Comparison of ENCODE assay signal across 13 cellular contexts in genomic region chr10:48031390-48031789, GRCh38. TPM values are rescaled to one million over a fixed set of nuclear protein-coding genes. Genes with fewer than 3 reads are reported as not detected.
DNase-seq lines count a peak whose midpoint lies in the region; ATAC-seq, FAIRE-seq and TF ChIP-seq lines count a peak whose summit lies in the region.
"Not testable (repeated sequence)": the region's sequence is repeated elsewhere in the genome, so short reads cannot be mapped to it uniquely, and the experiment has no call there.
"Had no signal": no experiment of that assay in that cellular context is flagged by ENCODE, and none has a peak within 500 bp of the region (broad histone marks: within the 10 kb centered on the region; RNA-seq: fewer than 3 reads in every experiment).

No MANE protein-coding gene starts in this region.

- H2AK5ac ChIP-seq in H9 (ENCODE audit: insufficient read length, low read length) = not testable (repeated sequence)

- H3K4me3 Mint-ChIP-seq in H9 = not testable (repeated sequence)

- intact Hi-C loops in Right ventricle myocardium superior (cut with DNase I); kidney (cut with DNase I); posterior vena cava (cut with DNase I): not testable (repeated sequence)

- WGBS in H9 (ENCODE audit: extremely low coverage, insufficient read length, low lambda C conversion rate) = no CpG with 5 or more reads among the region's 19 CpGs

- not testable (repeated sequence) for H4K8ac ChIP-seq in H9 (replicated peaks; ENCODE audit: insufficient read length, low read depth, low read length)

- H3K27ac Mint-ChIP-seq in H9 = not testable (repeated sequence)

- not testable (repeated sequence) for H3K27me3 ChIP-seq in H9 (ENCODE audit: insufficient read depth, low read length); RWPE2 (ENCODE audit: insufficient read depth, poor library complexity, severe bottlenecking)

- not testable (repeated sequence) for H3K79me2 ChIP-seq in H9 (ENCODE audit: insufficient read depth, low read length)

- not testable (repeated sequence) for H2BK12ac ChIP-seq in H9 (ENCODE audit: insufficient read length, low read depth, low read length)

- not testable (repeated sequence) for H2BK120ac ChIP-seq in H9 (ENCODE audit: low read depth, low read length, poor library complexity, severe bottlenecking)

- H3K14ac ChIP-seq in H9 (ENCODE audit: insufficient read depth, low read length) = not testable (repeated sequence)

- H3K9me3 Mint-ChIP-seq in H9 = not testable (repeated sequence)

- H3K4me1 ChIP-seq in H9 (ENCODE audit: insufficient read depth, low read length); RWPE2 (ENCODE audit: insufficient read depth, poor library complexity, severe bottlenecking); kidney (ENCODE audit: control insufficient read depth in 1 of 2, insufficient read depth in 1 of 2, low read depth in 1 of 2, low read length in 2 of 2): not testable (repeated sequence)

- H2BK5ac ChIP-seq in H9 (ENCODE audit: insufficient read length, low read length) = not testable (repeated sequence)

- not testable (repeated sequence) for H2BK20ac ChIP-seq in H9 (ENCODE audit: low read depth, low read length, poor library complexity, severe bottlenecking)

- not testable (repeated sequence) for H3K27me3 Mint-ChIP-seq in H9 (ENCODE audit: low read depth)

- not testable (repeated sequence) for H3K9ac ChIP-seq in H9 (ENCODE audit: extremely low read depth, insufficient read length, low read length); kidney (ENCODE audit: low read length in 2 of 2)

- H3K56ac ChIP-seq in H9 (ENCODE audit: insufficient read length, low read depth, low read length) = not testable (repeated sequence)

- H3K27ac ChIP-seq in H9 (ENCODE audit: insufficient read length, low read depth, low read length); RWPE2 (ENCODE audit: poor library complexity, severe bottlenecking); kidney (ENCODE audit: low read depth in 2 of 2, low read length in 2 of 2): not testable (repeated sequence)

- TF ChIP-seq CTCF in H9 (conservative IDR thresholded peaks at IDR 0.05); RWPE2 (IDR thresholded peaks at IDR 0.05; ENCODE audit: poor library complexity, severe bottlenecking); kidney (IDR thresholded peaks at IDR 0.05; ENCODE audit: borderline replicate concordance, extremely low read depth, insufficient read depth): not testable (repeated sequence)

- not testable (repeated sequence) for H3K4me2 ChIP-seq in H9 (ENCODE audit: insufficient read depth, insufficient read length, low read length)

- H3K23ac ChIP-seq in H9 (ENCODE audit: insufficient read length, low read depth, low read length) = not testable (repeated sequence)

- H3K4me1 Mint-ChIP-seq in H9 = not testable (repeated sequence)

- not testable (repeated sequence) for H2BK15ac ChIP-seq in H9 (ENCODE audit: low read depth, low read length)

- H3K18ac ChIP-seq in H9 (ENCODE audit: insufficient read length, low read depth, low read length) = not testable (repeated sequence)

- not testable (repeated sequence) for H4K91ac ChIP-seq in H9 (ENCODE audit: insufficient read length, low read depth, low read length)

- ATAC-seq in RWPE2 (ENCODE audit: low read depth); Right ventricle myocardium superior (ENCODE audit: poor library complexity): not testable (repeated sequence)

- H3K23me2 ChIP-seq in H9 (ENCODE audit: insufficient read length, low read depth, low read length, poor library complexity, severe bottlenecking) = not testable (repeated sequence)

- not testable (repeated sequence) for H3K4ac ChIP-seq in H9 (ENCODE audit: low read depth, low read length)

- H2AFZ ChIP-seq in H9 (ENCODE audit: low read length) = not testable (repeated sequence)

- H3K9me3 ChIP-seq in H9 (ENCODE audit: control insufficient read depth, low read depth, low read length); RWPE2 (ENCODE audit: severe bottlenecking); kidney (ENCODE audit: control insufficient read depth in 1 of 2, low read length in 2 of 2): not testable (repeated sequence)

- DNase-seq in H9 = peak; percentile 20
- DNase-seq in RWPE2 (ENCODE audit: low spot score) = peak; percentile 25
- DNase-seq in Right ventricle myocardium superior = peak; percentile 36
- DNase-seq in kidney = peak; percentile 18
- DNase-seq in posterior vena cava (ENCODE audit: low spot score) = peak; percentile 45

- H4K5ac ChIP-seq in H9 (ENCODE audit: insufficient read length, low read depth, low read length) = not testable (repeated sequence)

- H3K79me1 ChIP-seq in H9 (ENCODE audit: insufficient read depth, low read depth, low read length, poor library complexity, severe bottlenecking) = not testable (repeated sequence)

- H3K4me3 ChIP-seq in RWPE2 (ENCODE audit: severe bottlenecking); kidney (ENCODE audit: low read length in 2 of 2): not testable (repeated sequence)

- H3K36me3 ChIP-seq in RWPE2 (ENCODE audit: low read depth); kidney (ENCODE audit: control insufficient read depth in 1 of 2, insufficient read depth in 2 of 2, low read length in 2 of 2): not testable (repeated sequence)

- FAIRE-seq in kidney (lab: Jason Lieb, UNC) = not testable (repeated sequence)

- not testable (repeated sequence) for H3T11ph ChIP-seq in H9 (ENCODE audit: low read length)

- H4K20me1 ChIP-seq in H9 (ENCODE audit: control insufficient read depth, insufficient read depth, insufficient read length) = not testable (repeated sequence)

- H3K36me3 Mint-ChIP-seq in H9 (ENCODE audit: insufficient read depth in 1 of 3, low read depth in 3 of 3) = not testable (repeated sequence)

RNA-seq across cellular contexts. Expression of gene FAM25C, which starts 31.8 kb away (rescaled TPM):
- total RNA-seq in H9 (2021) = not detected in 2 replicates
- total RNA-seq in Right ventricle myocardium superior = not detected
- not detected for total RNA-seq in kidney
- polyA plus RNA-seq in kidney (ENCODE audit: insufficient read depth, low read depth, low replicate concordance) = not detected
- total RNA-seq in posterior vena cava = not detected
- total RNA-seq: A172; A673; CD4-positive, alpha-beta T cell; CD8-positive, alpha-beta memory T cell; GM12878; GM23248; H1; H7 had no signal
- polyA plus RNA-seq: CD8-positive, alpha-beta memory T cell; GM12878; GM23248; H1 had no signal
